In genomic region chr9:131755541-131756198, GRCh38 we compare ENCODE assay signal across 8 cellular contexts. TPM values are rescaled to one million over a fixed set of nuclear protein-coding genes. Genes with fewer than 3 reads are reported as not detected.
DNase-seq lines count a peak whose midpoint lies in the region; ATAC-seq and TF ChIP-seq lines count a peak whose summit lies in the region.

No MANE protein-coding gene starts in this region.

- H3K4me3 Mint-ChIP-seq in type B pancreatic cell, result peak overlapping the region; percentile 75

- peak; percentile 63 for ATAC-seq in GM21515 (IDR thresholded peaks at IDR 0.05; ENCODE audit: unreplicated experiment)

- H3K27ac Mint-ChIP-seq in type B pancreatic cell, result peak overlapping the region; percentile 85

- H3K4me1 ChIP-seq in parathyroid adenoma, result no peaks in the 10 kb centered on the region

- no peaks in the 10 kb centered on the region for H3K36me3 ChIP-seq in parathyroid adenoma (ENCODE audit: control insufficient read depth, insufficient read depth, low read length)

- peak; percentile 87 for DNase-seq in AG20443 (ENCODE audit: low spot score)
- DNase-seq in NCI-H1092 treated with DMSO at 0.1 percent for 48 hours (lab: John Stamatoyannopoulos, UW), result peak; percentile 89
- DNase-seq in SK-N-DZ (ENCODE audit: low spot score), result peak; percentile 85
- DNase-seq in activated gamma-delta T cell treated with Interleukin-2 at 50 U/mL for 16 hours, result peak; percentile 90
- peak; percentile 70 for DNase-seq in globus pallidus (ENCODE audit: low spot score)
- DNase-seq in type B pancreatic cell (ENCODE audit: extremely low spot score, unreplicated experiment), result peak; percentile 87

- no peak overlapping the region for H3K27ac ChIP-seq in parathyroid adenoma

- H3K36me3 Mint-ChIP-seq in type B pancreatic cell, result no peaks in the 10 kb centered on the region

- peaks cover 25% of the 10 kb centered on the region for H3K27me3 Mint-ChIP-seq in type B pancreatic cell

- no peak overlapping the region for H3K4me3 ChIP-seq in parathyroid adenoma (ENCODE audit: low read depth, low read length)

- no peak overlapping the region for H2AFZ ChIP-seq in parathyroid adenoma

- no peaks in the 10 kb centered on the region for H3K9me3 Mint-ChIP-seq in type B pancreatic cell

- no peaks in the 10 kb centered on the region for H3K27me3 ChIP-seq in parathyroid adenoma (ENCODE audit: control insufficient read depth, insufficient read depth, low read length)

- no peak overlapping the region for H3K4me2 ChIP-seq in parathyroid adenoma (ENCODE audit: low read length)

- H3K79me2 ChIP-seq in parathyroid adenoma, result no peaks in the 10 kb centered on the region

- H3K9me3 ChIP-seq in parathyroid adenoma (ENCODE audit: control insufficient read depth, low read length), result no peaks in the 10 kb centered on the region

- no peak overlapping the region for H3K9ac ChIP-seq in parathyroid adenoma

- H3K4me1 Mint-ChIP-seq in type B pancreatic cell (ENCODE audit: unreplicated experiment), result peaks cover 5% of the 10 kb centered on the region

- peak; percentile 50 for TF ChIP-seq CTCF in parathyroid adenoma (IDR thresholded peaks at IDR 0.05)
- peak; percentile 84 for TF ChIP-seq CTCF in type B pancreatic cell (conservative IDR thresholded peaks at IDR 0.05)

RNA-seq across cellular contexts. Expression of gene RAPGEF1, which starts 15.8 kb away (rescaled TPM):
- polyA plus RNA-seq in SK-N-DZ (2014; cell fraction: cytosol; rRNA removed), result 22.1 and 24.4 TPM in 2 replicates
- 14.7 and 19.5 TPM in 2 replicates for polyA plus RNA-seq in SK-N-DZ (2014; cell fraction: nucleus; rRNA removed)
- 45.9 and 51.5 TPM in 2 replicates for total RNA-seq in type B pancreatic cell (ENCODE audit: low replicate concordance)
